In genomic region chr1:32960819-32961355, GRCh38 we compare ENCODE assay signal across 15 cellular contexts. TPM values are rescaled to one million over a fixed set of nuclear protein-coding genes. Genes with fewer than 3 reads are reported as not detected.
DNase-seq lines count a peak whose midpoint lies in the region; ATAC-seq and TF ChIP-seq lines count a peak whose summit lies in the region.
"Had no signal": no experiment of that assay in that cellular context is flagged by ENCODE, and none has a peak within 500 bp of the region (broad histone marks: within the 10 kb centered on the region; RNA-seq: fewer than 3 reads in every experiment).

No MANE protein-coding gene starts in this region.

- H3K36me3 ChIP-seq in BLaER1 = no peaks in the 10 kb centered on the region
- H3K36me3 ChIP-seq in HEK293 (ENCODE audit: control insufficient read depth in 2 of 2, insufficient read depth in 1 of 2, low read length in 2 of 2) = no peaks in the 10 kb centered on the region
- H3K36me3 ChIP-seq in mesenchymal stem cell (ENCODE audit: control insufficient read depth in 1 of 2, insufficient read depth in 2 of 2, low read depth in 1 of 2, low read length in 2 of 2) = peaks cover 0 to 3% of the 10 kb centered on the region in 2 experiments
- H3K36me3 ChIP-seq: cardiac muscle cell, prostate gland, transverse colon had no signal

- intact Hi-C loops in activated CD4-positive, alpha-beta memory T cell treated with anti-CD3 and anti-CD28 coated beads for 36 hours (cut with micrococcal nuclease) = no loop called here

- TF ChIP-seq CTCF in HEK293 (tag by site-specific recombination; IDR thresholded peaks at IDR 0.05) (no peak), omental fat pad (IDR thresholded peaks at IDR 0.05) (no peak)

- H4K8ac ChIP-seq in mesenchymal stem cell (ENCODE audit: low read length) = no peak overlapping the region

- no peak overlapping the region for H2BK15ac ChIP-seq in mesenchymal stem cell (ENCODE audit: low read depth, poor library complexity, severe bottlenecking)

- no peak overlapping the region for H3K4me3 Mint-ChIP-seq in activated CD4-positive, alpha-beta memory T cell treated with anti-CD3 and anti-CD28 coated beads for 36 hours
- H3K4me3 Mint-ChIP-seq: activated naive CD4-positive, alpha-beta T cell treated with anti-CD3 and anti-CD28 coated beads, Interleukin-2, amount 10 ng/mL, durations not matched to agents 7 days and 5 days had no signal

- H3K23ac ChIP-seq in mesenchymal stem cell (ENCODE audit: low read length in 2 of 2) = no peak overlapping the region

- ATAC-seq in HG02884 (IDR thresholded peaks at IDR 0.05; ENCODE audit: unreplicated experiment) (no peak), omental fat pad (ENCODE audit: low FRiP score) (no peak)

- POLR2A ChIA-PET in HEK293 (lab: Yijun Ruan, JAX) = no interaction called here
- POLR2A ChIA-PET in activated CD4-positive, alpha-beta memory T cell treated with anti-CD3 and anti-CD28 coated beads for 36 hours (lab: Charles Lee) = interaction anchor here (0.6 to 1.0 kb wide), 2 partner anchors 8 to 20 kb away, joined by 3 to 5 read pairs; no protein-coding TSS in a partner anchor

- H3K79me1 ChIP-seq in mesenchymal stem cell (replicated peaks; ENCODE audit: low read length, poor library complexity, severe bottlenecking) = peaks cover 23% of the 10 kb centered on the region

- H3K4me2 ChIP-seq in BLaER1 (peak overlapping the region; percentile 98), mesenchymal stem cell (ENCODE audit: low read length, poor library complexity, severe bottlenecking) (no peak overlapping the region)

- H3K4me1 Mint-ChIP-seq in activated CD4-positive, alpha-beta memory T cell treated with anti-CD3 and anti-CD28 coated beads for 36 hours (ENCODE audit: low read depth) = peaks cover 61% of the 10 kb centered on the region

- H4K20me1 ChIP-seq in BLaER1 = peaks cover 36% of the 10 kb centered on the region

- peak overlapping the region; percentile 4 for H3K27ac Mint-ChIP-seq in activated CD4-positive, alpha-beta memory T cell treated with anti-CD3 and anti-CD28 coated beads for 36 hours

- H3K4me3 ChIP-seq in BLaER1 = peak overlapping the region; percentile 93
- no peak overlapping the region for H3K4me3 ChIP-seq in HEK293 (ENCODE audit: low read depth, low read length)
- H3K4me3 ChIP-seq in mesenchymal stem cell (ENCODE audit: insufficient read depth in 1 of 2, low read depth in 1 of 2, low read length in 2 of 2) = peak overlapping the region in 1 of 2 experiments; percentile 33
- H3K4me3 ChIP-seq: cardiac muscle cell, prostate gland had no signal

- H3K4ac ChIP-seq in mesenchymal stem cell (ENCODE audit: low read depth in 1 of 2, low read length in 2 of 2) = no peak overlapping the region

- H3K9ac ChIP-seq in BLaER1 (peak overlapping the region; percentile 42; the same call in 1 of the 2 replicates), mesenchymal stem cell (ENCODE audit: low read length) (peak overlapping the region; percentile 55)

- H3K4me1 ChIP-seq in BLaER1 (peaks cover 75% of the 10 kb centered on the region), HEK293 (ENCODE audit: control insufficient read depth, insufficient read depth, low read length) (peaks cover 10% of the 10 kb centered on the region), mesenchymal stem cell (ENCODE audit: control insufficient read depth, insufficient read depth, low read depth, low read length) (peaks cover 16% of the 10 kb centered on the region)
- H3K4me1 ChIP-seq: prostate gland had no signal

- peaks cover 13% of the 10 kb centered on the region for H3K36me3 Mint-ChIP-seq in activated CD4-positive, alpha-beta memory T cell treated with anti-CD3 and anti-CD28 coated beads for 36 hours

- H2AFZ ChIP-seq in mesenchymal stem cell (ENCODE audit: low read depth, low read length) = no peak overlapping the region

- no peak overlapping the region for H4K91ac ChIP-seq in mesenchymal stem cell (ENCODE audit: low read length)

- no peak overlapping the region for H3K18ac ChIP-seq in mesenchymal stem cell (ENCODE audit: low read depth in 1 of 2, low read length in 2 of 2)

- no peak overlapping the region for H3K14ac ChIP-seq in mesenchymal stem cell (ENCODE audit: low read length in 2 of 2)

- H2AK5ac ChIP-seq in mesenchymal stem cell (ENCODE audit: low read length, severe bottlenecking) = no peak overlapping the region

- H2BK5ac ChIP-seq in mesenchymal stem cell (ENCODE audit: low read depth, low read length, poor library complexity, severe bottlenecking) = no peak overlapping the region

- no peak for DNase-seq in activated CD4-positive, alpha-beta memory T cell treated with anti-CD3 and anti-CD28 coated beads for 36 hours
- DNase-seq in mesenchymal stem cell (no peak), omental fat pad (ENCODE audit: low spot score) (no peak), GM03348 (ENCODE audit: low spot score) (no peak), OCI-M2 (lab: John Stamatoyannopoulos, UW; ENCODE audit: unreplicated experiment) (no peak)
- DNase-seq: activated naive CD4-positive, alpha-beta T cell treated with anti-CD3 and anti-CD28 coated beads, Interleukin-2, amount 10 ng/mL, durations not matched to agents 7 days and 5 days; islet precursor cell; NCI-H146; NCI-H69; transverse colon had no signal

- no peak overlapping the region for H2BK12ac ChIP-seq in mesenchymal stem cell (ENCODE audit: low read length in 2 of 2)

- H3K27ac ChIP-seq in BLaER1 (peak overlapping the region; percentile 82), HEK293 (ENCODE audit: extremely low read depth, low read depth, low read length) (no peak overlapping the region), mesenchymal stem cell (ENCODE audit: low read length, poor library complexity, severe bottlenecking) (no peak overlapping the region)
- H3K27ac ChIP-seq: cardiac muscle cell had no signal

- WGBS in mesenchymal stem cell = 90% methylated on average over 7 of the region's 8 CpGs

- CTCF ChIA-PET in HEK293 (lab: Yijun Ruan, JAX) = no interaction called here
- CTCF ChIA-PET in activated CD4-positive, alpha-beta memory T cell treated with anti-CD3 and anti-CD28 coated beads for 36 hours (lab: Charles Lee) = interaction anchor here (0.6 to 1.3 kb wide), 2 partner anchors 23 to 57 kb away, joined by 3 read pairs; no protein-coding TSS in a partner anchor

- no peaks in the 10 kb centered on the region for H3K27me3 ChIP-seq in BLaER1
- H3K27me3 ChIP-seq in mesenchymal stem cell (ENCODE audit: control insufficient read depth in 1 of 2, insufficient read depth in 1 of 2, low read length in 2 of 2) = peaks cover 0 to 3% of the 10 kb centered on the region in 2 experiments
- H3K27me3 ChIP-seq: cardiac muscle cell, transverse colon had no signal

- H3K9me3 ChIP-seq in BLaER1 (no peaks in the 10 kb centered on the region), HEK293 (ENCODE audit: control insufficient read depth, insufficient read depth, low read depth, low read length) (no peaks in the 10 kb centered on the region), mesenchymal stem cell (ENCODE audit: control insufficient read depth, low read length) (no peaks in the 10 kb centered on the region)
- H3K9me3 ChIP-seq: prostate gland, transverse colon had no signal

- H3K9me3 Mint-ChIP-seq in activated CD4-positive, alpha-beta memory T cell treated with anti-CD3 and anti-CD28 coated beads for 36 hours = no peaks in the 10 kb centered on the region
- H3K9me3 Mint-ChIP-seq: activated naive CD4-positive, alpha-beta T cell treated with anti-CD3 and anti-CD28 coated beads, Interleukin-2, amount 10 ng/mL, durations not matched to agents 7 days and 5 days had no signal

- H3K27me3 Mint-ChIP-seq in activated CD4-positive, alpha-beta memory T cell treated with anti-CD3 and anti-CD28 coated beads for 36 hours = no peaks in the 10 kb centered on the region
- H3K27me3 Mint-ChIP-seq: activated naive CD4-positive, alpha-beta T cell treated with anti-CD3 and anti-CD28 coated beads, Interleukin-2, amount 10 ng/mL, durations not matched to agents 7 days and 5 days had no signal

- no peak overlapping the region for H2BK120ac ChIP-seq in mesenchymal stem cell (ENCODE audit: low read depth, low read length)

TF ChIP-seq in HEK293, 187 proteins besides CTCF, POLR2A, EP300 and RAD21 (continues in another document):
- TF ChIP-seq, protein P1, sequence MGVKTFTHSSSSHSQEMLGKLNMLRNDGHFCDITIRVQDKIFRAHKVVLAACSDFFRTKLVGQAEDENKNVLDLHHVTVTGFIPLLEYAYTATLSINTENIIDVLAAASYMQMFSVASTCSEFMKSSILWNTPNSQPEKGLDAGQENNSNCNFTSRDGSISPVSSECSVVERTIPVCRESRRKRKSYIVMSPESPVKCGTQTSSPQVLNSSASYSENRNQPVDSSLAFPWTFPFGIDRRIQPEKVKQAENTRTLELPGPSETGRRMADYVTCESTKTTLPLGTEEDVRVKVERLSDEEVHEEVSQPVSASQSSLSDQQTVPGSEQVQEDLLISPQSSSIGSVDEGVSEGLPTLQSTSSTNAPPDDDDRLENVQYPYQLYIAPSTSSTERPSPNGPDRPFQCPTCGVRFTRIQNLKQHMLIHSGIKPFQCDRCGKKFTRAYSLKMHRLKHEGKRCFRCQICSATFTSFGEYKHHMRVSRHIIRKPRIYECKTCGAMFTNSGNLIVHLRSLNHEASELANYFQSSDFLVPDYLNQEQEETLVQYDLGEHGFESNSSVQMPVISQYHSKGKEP (tag by site-specific recombination; IDR thresholded peaks at IDR 0.05) = peak; percentile 51; the same call in 1 of the 2 replicates
- TF ChIP-seq ZBTB6 (tag by site-specific recombination; IDR thresholded peaks at IDR 0.05) = peak; percentile 67; the same call in 1 of the 2 replicates

RNA-seq across cellular contexts. Expression of gene RNF19B, which starts 3.7 kb away (rescaled TPM):
- 10 to 100 TPM; 72.4 to 72.8 TPM for total RNA-seq in activated CD4-positive, alpha-beta memory T cell treated with anti-CD3 and anti-CD28 coated beads for 36 hours
- polyA plus RNA-seq in mesenchymal stem cell (2013, experiment 1 of 2) = 6.5 TPM
- 6.1 TPM for polyA plus RNA-seq in mesenchymal stem cell (2013, experiment 2 of 2)
- 10 to 100 TPM; 15.0 to 38.8 (median 29.2) TPM for total RNA-seq in omental fat pad

RNA-seq across cellular contexts. Expression of gene TMEM54, which starts 59.7 kb away (rescaled TPM):
- total RNA-seq in activated CD4-positive, alpha-beta memory T cell treated with anti-CD3 and anti-CD28 coated beads for 36 hours = 1 to 10 TPM; 3.6 to 4.0 TPM
- 10.2 TPM for polyA plus RNA-seq in mesenchymal stem cell (2013, experiment 1 of 2)
- 10.4 TPM for polyA plus RNA-seq in mesenchymal stem cell (2013, experiment 2 of 2)
- total RNA-seq in omental fat pad = 10 to 100 TPM; 16.2 to 70.1 (median 26.4) TPM
